24 cellular contexts compared by ENCODE assay signal in genomic region chr5:76329346-76329745, GRCh38.
DNase-seq lines count a peak whose midpoint lies in the region; ATAC-seq lines count a peak whose summit lies in the region.
"Had no signal": no experiment of that assay in that cellular context is flagged by ENCODE, and none has a peak within 500 bp of the region (broad histone marks: within the 10 kb centered on the region; RNA-seq: fewer than 3 reads in every experiment).

No MANE protein-coding gene starts in this region.

- no peak overlapping the region for H2BK120ac ChIP-seq in mesendoderm (ENCODE audit: low read depth, low read length)

- no peak overlapping the region for H3K4me3 Mint-ChIP-seq in activated CD4-positive, alpha-beta T cell treated with anti-CD3 and anti-CD28 coated beads, Interleukin-2, amount 10 ng/mL, durations not matched to agents 7 days and 5 days
- H3K4me3 Mint-ChIP-seq: IgD-negative memory B cell had no signal

- H4K8ac ChIP-seq in mesendoderm (ENCODE audit: low read depth, low read length), result no peak overlapping the region

- peak overlapping the region; percentile 43 for H3K27ac Mint-ChIP-seq in activated CD4-positive, alpha-beta T cell treated with anti-CD3 and anti-CD28 coated beads, Interleukin-2, amount 10 ng/mL, durations not matched to agents 7 days and 5 days
- H3K27ac Mint-ChIP-seq: IgD-negative memory B cell had no signal

- no peak overlapping the region for H2BK5ac ChIP-seq in mesendoderm (ENCODE audit: low read length)

- no peak overlapping the region for H3K4me3 ChIP-seq in mesendoderm (ENCODE audit: low read length)
- H3K4me3 ChIP-seq: GM12878, SJCRH30 had no signal

- no peak overlapping the region for H2BK15ac ChIP-seq in mesendoderm (replicated peaks; ENCODE audit: low read depth)

- H3K4ac ChIP-seq in mesendoderm (ENCODE audit: low read depth, low read length), result no peak overlapping the region

- H3K18ac ChIP-seq in mesendoderm (ENCODE audit: low read length), result no peak overlapping the region

- peaks cover 15% of the 10 kb centered on the region for H3K4me1 ChIP-seq in mesendoderm (ENCODE audit: control insufficient read depth, low read depth, low read length)
- H3K4me1 ChIP-seq: SJCRH30 had no signal

- H2AK5ac ChIP-seq in mesendoderm (ENCODE audit: low read length), result no peak overlapping the region

- H3K36me3 ChIP-seq in mesendoderm (ENCODE audit: control insufficient read depth, insufficient read depth, low read length), result no peaks in the 10 kb centered on the region
- H3K36me3 ChIP-seq: SJCRH30 had no signal

- H3K79me1 ChIP-seq in mesendoderm (ENCODE audit: low read length), result no peaks in the 10 kb centered on the region

- H3K27ac ChIP-seq in mesendoderm (ENCODE audit: low read depth, low read length), result no peak overlapping the region
- H3K27ac ChIP-seq: SJCRH30 had no signal

- POLR2A ChIA-PET in activated CD4-positive, alpha-beta T cell treated with anti-CD3 and anti-CD28 coated beads, Interleukin-2, amount 10 ng/mL, durations not matched to agents 7 days and 5 days (lab: Charles Lee), result no interaction called here

- CTCF ChIA-PET in activated CD4-positive, alpha-beta T cell treated with anti-CD3 and anti-CD28 coated beads, Interleukin-2, amount 10 ng/mL, durations not matched to agents 7 days and 5 days (lab: Charles Lee), result no interaction called here

- H3K4me2 ChIP-seq in mesendoderm (ENCODE audit: low read length), result no peak overlapping the region

- DNase-seq in activated CD4-positive, alpha-beta T cell treated with anti-CD3 and anti-CD28 coated beads, Interleukin-2, amount 10 ng/mL, durations not matched to agents 7 days and 5 days, result no peak
- DNase-seq in activated CD4-positive, alpha-beta T cell treated with anti-CD3 and anti-CD28 coated beads, Interleukin-2, amount 50 U/mL, for 1 hour, result no peak
- DNase-seq in NCI-H82 (lab: John Stamatoyannopoulos, UW) (peak; percentile 47), mesendoderm (peak; percentile 71), OCI-M2 (lab: John Stamatoyannopoulos, UW; ENCODE audit: unreplicated experiment) (no peak)
- DNase-seq in stimulated activated CD4-positive, alpha-beta T cell treated with anti-CD3 and anti-CD28 coated beads, Interleukin-2, amount 100 ng/mL, for 24 hours, result no peak
- DNase-seq: DMS 273 treated with DMSO at 0.1 percent for 48 hours, DMS79, EL, GDM1, NCI-H1092, NCI-H1417 treated with DMSO at 0.1 percent for 48 hours, NCI-H1694 treated with DMSO at 0.1 percent for 48 hours, NCI-H2171 treated with DMSO at 0.1 percent for 48 hours, NCI-H345, NCI-H510A treated with DMSO at 0.1 percent for 48 hours, PC-3, SJCRH30 had no signal

- H3K56ac ChIP-seq in mesendoderm (ENCODE audit: low read length), result no peak overlapping the region

- no peaks in the 10 kb centered on the region for H3K27me3 Mint-ChIP-seq in activated CD4-positive, alpha-beta T cell treated with anti-CD3 and anti-CD28 coated beads, Interleukin-2, amount 10 ng/mL, durations not matched to agents 7 days and 5 days

- no peaks in the 10 kb centered on the region for H3K79me2 ChIP-seq in mesendoderm (ENCODE audit: control insufficient read depth, insufficient read depth, low read length)

- H4K5ac ChIP-seq in mesendoderm (ENCODE audit: low read length), result no peak overlapping the region

- peaks cover 89% of the 10 kb centered on the region for H3K4me1 Mint-ChIP-seq in activated CD4-positive, alpha-beta T cell treated with anti-CD3 and anti-CD28 coated beads, Interleukin-2, amount 10 ng/mL, durations not matched to agents 7 days and 5 days

- no peak overlapping the region for H3K9ac ChIP-seq in mesendoderm (ENCODE audit: low read length)

- no peak overlapping the region for H3K23ac ChIP-seq in mesendoderm (ENCODE audit: low read length)

- H3K36me3 Mint-ChIP-seq in activated CD4-positive, alpha-beta T cell treated with anti-CD3 and anti-CD28 coated beads, Interleukin-2, amount 10 ng/mL, durations not matched to agents 7 days and 5 days (ENCODE audit: low read depth), result peaks cover 16% of the 10 kb centered on the region
- H3K36me3 Mint-ChIP-seq: IgD-negative memory B cell had no signal

- no peak for ATAC-seq in GM19395 (IDR thresholded peaks at IDR 0.05; ENCODE audit: unreplicated experiment)
- ATAC-seq: GM12878, HCT116, PC-3, Right ventricle myocardium inferior, SK-N-SH treated with all-trans-retinoic acid at 6 μM for 48 hours had no signal

- H3K9me3 Mint-ChIP-seq in activated CD4-positive, alpha-beta T cell treated with anti-CD3 and anti-CD28 coated beads, Interleukin-2, amount 10 ng/mL, durations not matched to agents 7 days and 5 days, result peaks cover 4% of the 10 kb centered on the region
- H3K9me3 Mint-ChIP-seq: IgD-negative memory B cell had no signal

- H3K27me3 ChIP-seq in mesendoderm (ENCODE audit: insufficient read depth, low read length, poor library complexity), result no peaks in the 10 kb centered on the region

Comparison
In these comparisons a context has a peak if more than half of its experiments do, and no peak if none do; other contexts are left out.
1. DNase-seq: peak in NCI-H82 (single experiment) and mesendoderm (single experiment); none in activated CD4-positive, alpha-beta T cell treated with anti-CD3 and anti-CD28 coated beads, Interleukin-2, amount 10 ng/mL, durations not matched to agents 7 days and 5 days (single experiment), activated CD4-positive, alpha-beta T cell treated with anti-CD3 and anti-CD28 coated beads, Interleukin-2, amount 50 U/mL, for 1 hour (single experiment), OCI-M2 (single experiment) and stimulated activated CD4-positive, alpha-beta T cell treated with anti-CD3 and anti-CD28 coated beads, Interleukin-2, amount 100 ng/mL, for 24 hours (0 of 2).